19 cellular contexts compared by ENCODE assay signal in genomic region chr20:23928353-23928752, GRCh38. TPM values are rescaled to one million over a fixed set of nuclear protein-coding genes. Genes with fewer than 3 reads are reported as not detected.
DNase-seq lines count a peak whose midpoint lies in the region; ATAC-seq and TF ChIP-seq lines count a peak whose summit lies in the region.
"Had no signal": no experiment of that assay in that cellular context is flagged by ENCODE, and none has a peak within 500 bp of the region (broad histone marks: within the 10 kb centered on the region; RNA-seq: fewer than 3 reads in every experiment).

No MANE protein-coding gene starts in this region.

- H3K27ac ChIP-seq in CD4-positive, alpha-beta T cell (ENCODE audit: low read depth, low read length): no peak overlapping the region
- no peak overlapping the region for H3K27ac ChIP-seq in CD8-positive, alpha-beta memory T cell (ENCODE audit: low read depth, low read length)
- no peak overlapping the region for H3K27ac ChIP-seq in naive thymus-derived CD4-positive, alpha-beta T cell (ENCODE audit: low read depth, low read length)
- H3K27ac ChIP-seq in RWPE1: no peak overlapping the region
- H3K27ac ChIP-seq: BLaER1 treated with 17β-estradiol and CSF1 and Interleukin-3, amounts not matched to agents 10 nM and 100 nM; HL-60; SK-N-MC had no signal

- H3K4me3 Mint-ChIP-seq in CD4-positive, alpha-beta T cell: peak overlapping the region; percentile 43
- peak overlapping the region; percentile 56 to 86 (median 68) for H3K4me3 Mint-ChIP-seq in CD8-positive, alpha-beta memory T cell
- peak overlapping the region; percentile 67 for H3K4me3 Mint-ChIP-seq in T-helper 17 cell
- peak overlapping the region in 7 of 10 donors; percentile 2 to 59 (median 15) for H3K4me3 Mint-ChIP-seq in naive thymus-derived CD4-positive, alpha-beta T cell
- H3K4me3 Mint-ChIP-seq in T-helper 2 cell treated with Interferon-gamma antibody and Interleukin-4, amounts not matched to agents 5 μg/mL and 100 μg/mL, for 36 hours: no peak overlapping the region

- peaks cover 38% of the 10 kb centered on the region for H3K4me1 ChIP-seq in CD8-positive, alpha-beta memory T cell (ENCODE audit: insufficient read depth, low read length)
- H3K4me1 ChIP-seq in naive thymus-derived CD4-positive, alpha-beta T cell (ENCODE audit: control insufficient read depth in 2 of 2, insufficient read depth in 2 of 2, low read length in 2 of 2): peaks cover 23 to 42% of the 10 kb centered on the region in 2 donors

- no peaks in the 10 kb centered on the region for H3K27me3 ChIP-seq in CD4-positive, alpha-beta T cell (ENCODE audit: control insufficient read depth, insufficient read depth, low read length)
- H3K27me3 ChIP-seq in CD8-positive, alpha-beta memory T cell (ENCODE audit: insufficient read depth, low read length, poor library complexity, severe bottlenecking): no peaks in the 10 kb centered on the region
- no peaks in the 10 kb centered on the region for H3K27me3 ChIP-seq in naive thymus-derived CD4-positive, alpha-beta T cell (ENCODE audit: control insufficient read depth in 2 of 2, insufficient read depth in 2 of 2, low read length in 2 of 2)
- H3K27me3 ChIP-seq: BLaER1 treated with 17β-estradiol and CSF1 and Interleukin-3, amounts not matched to agents 10 nM and 100 nM; MG63 had no signal

- H3K27me3 Mint-ChIP-seq in CD4-positive, alpha-beta T cell: no peaks in the 10 kb centered on the region
- H3K27me3 Mint-ChIP-seq in CD8-positive, alpha-beta memory T cell: peaks cover 0 to 9% of the 10 kb centered on the region in 2 donors
- peaks cover 8% of the 10 kb centered on the region for H3K27me3 Mint-ChIP-seq in T-helper 17 cell
- H3K27me3 Mint-ChIP-seq in naive thymus-derived CD4-positive, alpha-beta T cell: peaks cover 0 to 17% (median 6%) of the 10 kb centered on the region in 5 donors
- peaks cover 2% of the 10 kb centered on the region for H3K27me3 Mint-ChIP-seq in T-helper 2 cell treated with Interferon-gamma antibody and Interleukin-4, amounts not matched to agents 5 μg/mL and 100 μg/mL, for 36 hours (ENCODE audit: low read depth)

- no peaks in the 10 kb centered on the region for H3K36me3 ChIP-seq in CD8-positive, alpha-beta memory T cell (ENCODE audit: insufficient read depth, low read length)
- H3K36me3 ChIP-seq in naive thymus-derived CD4-positive, alpha-beta T cell (ENCODE audit: control insufficient read depth in 2 of 3, insufficient read depth in 3 of 3, low read length in 3 of 3): no peaks in the 10 kb centered on the region
- H3K36me3 ChIP-seq: BLaER1 treated with 17β-estradiol and CSF1 and Interleukin-3, amounts not matched to agents 10 nM and 100 nM; MG63 had no signal

- TF ChIP-seq CTCF in CD4-positive, alpha-beta T cell (IDR thresholded peaks at IDR 0.05): no peak
- no peak for TF ChIP-seq CTCF in RWPE1 (conservative IDR thresholded peaks at IDR 0.05; ENCODE audit: low read depth)

- peaks cover 28% of the 10 kb centered on the region for H3K4me1 Mint-ChIP-seq in CD4-positive, alpha-beta T cell (ENCODE audit: low read depth)
- peaks cover 53 to 67% (median 63%) of the 10 kb centered on the region in 3 donors for H3K4me1 Mint-ChIP-seq in CD8-positive, alpha-beta memory T cell
- H3K4me1 Mint-ChIP-seq in T-helper 17 cell: peaks cover 12% of the 10 kb centered on the region
- peaks cover 18 to 33% (median 26%) of the 10 kb centered on the region in 7 donors for H3K4me1 Mint-ChIP-seq in naive thymus-derived CD4-positive, alpha-beta T cell
- peaks cover 14% of the 10 kb centered on the region for H3K4me1 Mint-ChIP-seq in T-helper 2 cell treated with Interferon-gamma antibody and Interleukin-4, amounts not matched to agents 5 μg/mL and 100 μg/mL, for 36 hours (ENCODE audit: low read depth)

- H3K9me3 Mint-ChIP-seq in CD4-positive, alpha-beta T cell: peaks cover 10% of the 10 kb centered on the region
- peaks cover 0 to 9% (median 7%) of the 10 kb centered on the region in 5 donors for H3K9me3 Mint-ChIP-seq in CD8-positive, alpha-beta memory T cell
- peaks cover 4 to 17% (median 9%) of the 10 kb centered on the region in 11 donors for H3K9me3 Mint-ChIP-seq in naive thymus-derived CD4-positive, alpha-beta T cell
- H3K9me3 Mint-ChIP-seq in T-helper 2 cell treated with Interferon-gamma antibody and Interleukin-4, amounts not matched to agents 5 μg/mL and 100 μg/mL, for 36 hours: peaks cover 11% of the 10 kb centered on the region

- no peak for ATAC-seq in CD4-positive, alpha-beta T cell (ENCODE audit: poor library complexity)
- no peak for ATAC-seq in T-helper 17 cell
- ATAC-seq in naive thymus-derived CD4-positive, alpha-beta T cell: no peak

- CTCF ChIA-PET in CD4-positive, alpha-beta T cell (lab: Charles Lee): no interaction called here
- CTCF ChIA-PET in CD8-positive, alpha-beta memory T cell (lab: Charles Lee): interaction anchor here (1.5 kb wide), 1 partner anchor 9 kb away, joined by 8 read pairs; no protein-coding TSS in a partner anchor
- CTCF ChIA-PET in naive thymus-derived CD4-positive, alpha-beta T cell (lab: Charles Lee): interaction anchor here (0.8 kb wide), 1 partner anchor 9 kb away, joined by 3 read pairs; no protein-coding TSS in a partner anchor
- CTCF ChIA-PET in RWPE1 (lab: Yijun Ruan, JAX): interaction anchor here (0.7 kb wide), 1 partner anchor 9 kb away, joined by 3 read pairs; no protein-coding TSS in a partner anchor

- H3K27ac Mint-ChIP-seq in CD4-positive, alpha-beta T cell: no peak overlapping the region
- peak overlapping the region; percentile 61 to 94 (median 80) for H3K27ac Mint-ChIP-seq in CD8-positive, alpha-beta memory T cell
- H3K27ac Mint-ChIP-seq in T-helper 17 cell: peak overlapping the region; percentile 0
- peak overlapping the region in 3 of 9 donors; percentile 3 to 65 (median 24) for H3K27ac Mint-ChIP-seq in naive thymus-derived CD4-positive, alpha-beta T cell
- H3K27ac Mint-ChIP-seq in T-helper 2 cell treated with Interferon-gamma antibody and Interleukin-4, amounts not matched to agents 5 μg/mL and 100 μg/mL, for 36 hours: no peak overlapping the region

- no peak for DNase-seq in CD4-positive, alpha-beta T cell
- no peak for DNase-seq in CD8-positive, alpha-beta memory T cell
- no peak for DNase-seq in T-helper 17 cell
- no peak for DNase-seq in naive thymus-derived CD4-positive, alpha-beta T cell
- DNase-seq in T-helper 2 cell treated with Interferon-gamma antibody and Interleukin-4, amounts not matched to agents 5 μg/mL and 100 μg/mL, for 36 hours (ENCODE audit: low spot score): no peak
- no peak for DNase-seq in RWPE1 (ENCODE audit: low spot score)
- no peak for DNase-seq in NCI-H1417 (lab: John Stamatoyannopoulos, UW)
- DNase-seq: DMS79, H7, MG63, NCI-H1092, NCI-H1694, NCI-H2081 treated with DMSO at 0.1 percent for 48 hours, Right ventricle myocardium superior had no signal

- H3K36me3 Mint-ChIP-seq in CD4-positive, alpha-beta T cell (ENCODE audit: low read depth): no peaks in the 10 kb centered on the region
- peaks cover 0 to 14% (median 3%) of the 10 kb centered on the region in 3 donors for H3K36me3 Mint-ChIP-seq in CD8-positive, alpha-beta memory T cell
- no peaks in the 10 kb centered on the region for H3K36me3 Mint-ChIP-seq in T-helper 17 cell (ENCODE audit: low read depth)
- peaks cover 0 to 12% (median 5%) of the 10 kb centered on the region in 5 donors for H3K36me3 Mint-ChIP-seq in naive thymus-derived CD4-positive, alpha-beta T cell
- H3K36me3 Mint-ChIP-seq in T-helper 2 cell treated with Interferon-gamma antibody and Interleukin-4, amounts not matched to agents 5 μg/mL and 100 μg/mL, for 36 hours (ENCODE audit: low read depth): peaks cover 1% of the 10 kb centered on the region

- intact Hi-C loops in CD4-positive, alpha-beta T cell (cut with DNase I, micrococcal nuclease): no loop called here
- intact Hi-C loops in naive thymus-derived CD4-positive, alpha-beta T cell (cut with micrococcal nuclease): no loop called here

- POLR2A ChIA-PET in CD4-positive, alpha-beta T cell (lab: Charles Lee): interaction anchor here (0.7 to 1.2 kb wide), 2 partner anchors 26 to 99 kb away, joined by 3 read pairs; no protein-coding TSS in a partner anchor
- POLR2A ChIA-PET in CD8-positive, alpha-beta memory T cell (lab: Charles Lee): no interaction called here
- POLR2A ChIA-PET in naive thymus-derived CD4-positive, alpha-beta T cell (lab: Charles Lee): interaction anchor here (0.6 to 0.7 kb wide), 2 partner anchors 16 to 25 kb away, joined by 3 to 4 read pairs; no protein-coding TSS in a partner anchor
- POLR2A ChIA-PET in RWPE1 (lab: Yijun Ruan, JAX; ENCODE audit: low non-redundant PET): no interaction called here

- no peaks in the 10 kb centered on the region for H3K9me3 ChIP-seq in CD4-positive, alpha-beta T cell (ENCODE audit: control insufficient read depth, low read length)
- no peaks in the 10 kb centered on the region for H3K9me3 ChIP-seq in CD8-positive, alpha-beta memory T cell (ENCODE audit: low read length)
- no peaks in the 10 kb centered on the region for H3K9me3 ChIP-seq in T-helper 17 cell (ENCODE audit: control insufficient read depth, low read length, poor library complexity, severe bottlenecking)
- H3K9me3 ChIP-seq in naive thymus-derived CD4-positive, alpha-beta T cell (ENCODE audit: control insufficient read depth in 2 of 3, low read length in 3 of 3): no peaks in the 10 kb centered on the region
- H3K9me3 ChIP-seq: MG63 had no signal

- peak overlapping the region; percentile 32 for H3K4me3 ChIP-seq in CD8-positive, alpha-beta memory T cell (ENCODE audit: low read length)
- no peak overlapping the region for H3K4me3 ChIP-seq in naive thymus-derived CD4-positive, alpha-beta T cell (ENCODE audit: low read length)
- H3K4me3 ChIP-seq: BLaER1 treated with 17β-estradiol and CSF1 and Interleukin-3, amounts not matched to agents 10 nM and 100 nM; MG63; SK-N-MC had no signal

RNA-seq across cellular contexts. Expression of gene CST5, which starts 48.8 kb away (rescaled TPM):
- not detected for total RNA-seq in CD4-positive, alpha-beta T cell
- not detected for total RNA-seq in CD8-positive, alpha-beta memory T cell
- not detected for polyA plus RNA-seq in CD8-positive, alpha-beta memory T cell
- not detected for total RNA-seq in T-helper 17 cell
- not detected for total RNA-seq in naive thymus-derived CD4-positive, alpha-beta T cell
- polyA plus RNA-seq in naive thymus-derived CD4-positive, alpha-beta T cell: not detected
- total RNA-seq: H7, HT1080, NCI-H460, Right ventricle myocardium superior had no signal

Comparison
In these comparisons a context has a peak if more than half of its experiments do, and no peak if none do; other contexts are left out.
1. H3K27ac Mint-ChIP-seq: peak in CD8-positive, alpha-beta memory T cell (8 of 8) and T-helper 17 cell (single experiment); none in CD4-positive, alpha-beta T cell (single experiment) and T-helper 2 cell treated with Interferon-gamma antibody and Interleukin-4, amounts not matched to agents 5 μg/mL and 100 μg/mL, for 36 hours (single experiment).
2. POLR2A ChIA-PET loops: an anchor here in CD4-positive, alpha-beta T cell (0.7 to 1.2 kb wide) and naive thymus-derived CD4-positive, alpha-beta T cell (0.6 to 0.7 kb wide); none called in CD8-positive, alpha-beta memory T cell and RWPE1.